In genomic region chr16:82043680-82044584, GRCh38 we compare ENCODE assay signal across 14 cellular contexts. TPM values are rescaled to one million over a fixed set of nuclear protein-coding genes. Genes with fewer than 3 reads are reported as not detected.
DNase-seq lines count a peak whose midpoint lies in the region; ATAC-seq and TF ChIP-seq lines count a peak whose summit lies in the region.
"Had no signal": no experiment of that assay in that cellular context is flagged by ENCODE, and none has a peak within 500 bp of the region (broad histone marks: within the 10 kb centered on the region; RNA-seq: fewer than 3 reads in every experiment).

No MANE protein-coding gene starts in this region.

- H3F3A ChIP-seq in SK-N-SH (replicated peaks; ENCODE audit: insufficient read depth): no peaks in the 10 kb centered on the region

- H4K20me1 ChIP-seq in SK-N-SH (ENCODE audit: insufficient read depth) (no peaks in the 10 kb centered on the region), osteoblast (ENCODE audit: insufficient read depth, low read length) (no peaks in the 10 kb centered on the region)

- H3K4me3 ChIP-seq in SK-N-SH (ENCODE audit: low read depth in 2 of 2, low read length in 1 of 2): no peak overlapping the region
- H3K4me3 ChIP-seq in osteoblast (ENCODE audit: insufficient read depth, low read length): no peak overlapping the region
- H3K4me3 ChIP-seq: hepatocyte, SJSA1, skin epidermis had no signal

- H3K36me3 ChIP-seq in SK-N-SH (replicated peaks in 1 of 2; ENCODE audit: control insufficient read depth in 1 of 2, insufficient read depth in 2 of 2, low read length in 1 of 2) (no peaks in the 10 kb centered on the region), osteoblast (ENCODE audit: insufficient read depth, low read length) (no peaks in the 10 kb centered on the region)
- H3K36me3 ChIP-seq: SJSA1 had no signal

- 22% methylated on average over 6 of the region's 6 CpGs for WGBS in SK-N-SH (ENCODE audit: low lambda C conversion rate)

- no peak for ATAC-seq in GM21515 (IDR thresholded peaks at IDR 0.05; ENCODE audit: unreplicated experiment)
- ATAC-seq: activated T-helper 17 cell treated with anti-CD3 and anti-CD28 coated beads, Interleukin-2, amount 50 U/mL, for 72 hours had no signal

- H3K9me2 ChIP-seq in SK-N-SH: no peaks in the 10 kb centered on the region

- H3K9ac ChIP-seq in SK-N-SH: no peak overlapping the region

- CTCF ChIA-PET in SK-N-SH (lab: Yijun Ruan, JAX): interaction anchor here (1.0 kb wide), 1 partner anchor 29 kb away, joined by 3 read pairs; no protein-coding TSS in a partner anchor

- TF ChIP-seq RAD21 in SK-N-SH (IDR thresholded peaks at IDR 0.05; ENCODE audit: low read length): no peak

- H3K27me3 ChIP-seq in SK-N-SH (ENCODE audit: insufficient read depth) (peaks cover 22% of the 10 kb centered on the region; the same call in 1 of the 2 replicates), osteoblast (ENCODE audit: insufficient read depth, low read length) (peaks cover 3% of the 10 kb centered on the region)
- H3K27me3 ChIP-seq: hepatocyte had no signal

- POLR2A ChIA-PET in SK-N-SH (lab: Yijun Ruan, JAX): no interaction called here

- TF ChIP-seq CTCF in SK-N-SH (IDR thresholded peaks at IDR 0.05) (no peak), osteoblast (IDR thresholded peaks at IDR 0.05; ENCODE audit: extremely low read depth, low read depth, low read length) (no peak)

- no peaks in the 10 kb centered on the region for H3K79me2 ChIP-seq in SK-N-SH (ENCODE audit: insufficient read depth)
- H3K79me2 ChIP-seq in osteoblast (ENCODE audit: insufficient read depth, low read length): no peaks in the 10 kb centered on the region

- TF ChIP-seq POLR2A in erythroblast (IDR thresholded peaks at IDR 0.05; ENCODE audit: low read length): no peak

- TF ChIP-seq EP300 in SK-N-SH (IDR thresholded peaks at IDR 0.05; ENCODE audit: borderline replicate concordance in 1 of 2, low read depth in 1 of 2, low read length in 1 of 2): peak in 1 of 2 experiments; percentile 35; a peak in 1 of 4 replicates

- H2AFZ ChIP-seq in SK-N-SH (ENCODE audit: low read depth): no peak overlapping the region; the same call in 1 of the 2 replicates
- H2AFZ ChIP-seq in osteoblast (ENCODE audit: low read length): no peak overlapping the region
- H2AFZ ChIP-seq: hepatocyte had no signal

- peaks cover 0 to 6% of the 10 kb centered on the region in 2 experiments; a peak in 1 of 4 replicates for H3K4me1 ChIP-seq in SK-N-SH (ENCODE audit: control insufficient read depth in 1 of 2, insufficient read depth in 2 of 2, low read depth in 1 of 2, low read length in 1 of 2)
- peaks cover 3% of the 10 kb centered on the region for H3K4me1 ChIP-seq in osteoblast (ENCODE audit: insufficient read depth, low read length)

- DNase-seq in Daoy (ENCODE audit: low read depth) (peak; percentile 69), SK-N-SH (no peak), fibroblast of peridontal ligament (ENCODE audit: extremely low read depth) (peak; percentile 85), osteoblast (ENCODE audit: insufficient read length, low spot score, missing footprints) (peak; percentile 71), erythroblast (lab: John Stamatoyannopoulos, UW) (no peak), NK-92 (lab: John Stamatoyannopoulos, UW; ENCODE audit: unreplicated experiment) (no peak), occipital lobe (lab: John Stamatoyannopoulos, UW) (no peak)
- DNase-seq: midbrain, NCI-H526 had no signal

- H3K9me3 ChIP-seq in SK-N-SH: no peaks in the 10 kb centered on the region
- H3K9me3 ChIP-seq in osteoblast (ENCODE audit: low read depth, low read length): no peaks in the 10 kb centered on the region
- H3K9me3 ChIP-seq: SJSA1 had no signal

- H3K27ac ChIP-seq in SK-N-SH (ENCODE audit: low read depth in 2 of 2, low read length in 1 of 2) (peak overlapping the region in 1 of 2 experiments; percentile 37; a peak in 1 of 4 replicates), osteoblast (ENCODE audit: low read depth, low read length) (no peak overlapping the region)
- H3K27ac ChIP-seq: hepatocyte, SJSA1 had no signal

- 0 out of 2 replicates have a peak overlapping the region, but pooled peaks have one; percentile 2 for H3K4me2 ChIP-seq in SK-N-SH
- no peak overlapping the region for H3K4me2 ChIP-seq in osteoblast (ENCODE audit: insufficient read depth, low read length)
- H3K4me2 ChIP-seq: hepatocyte had no signal

TF ChIP-seq in SK-N-SH, 30 proteins besides CTCF, POLR2A, EP300 and RAD21 (continues in another document):
- no peak for TF ChIP-seq GATA2 (CRISPR knock-in tag; IDR thresholded peaks at IDR 0.05)
- TF ChIP-seq YY1 (IDR thresholded peaks at IDR 0.05; ENCODE audit: low read depth): no peak
- TF ChIP-seq PBX3 (IDR thresholded peaks at IDR 0.05): peak; percentile 62
- no peak for TF ChIP-seq USF1 (IDR thresholded peaks at IDR 0.05; ENCODE audit: borderline replicate concordance, low read depth)
- TF ChIP-seq SMC3 (IDR thresholded peaks at IDR 0.05; ENCODE audit: low read depth, low read length): no peak
- TF ChIP-seq FOSL2 (IDR thresholded peaks at IDR 0.05; ENCODE audit: borderline replicate concordance, low read depth): peak; percentile 64; the same call in 1 of the 2 replicates
- no peak for TF ChIP-seq FOXM1 (IDR thresholded peaks at IDR 0.05; ENCODE audit: low read depth)
- TF ChIP-seq EZH2phosphoT487 (IDR thresholded peaks at IDR 0.05; ENCODE audit: borderline replicate concordance, low read depth): no peak
- TF ChIP-seq USF2 (IDR thresholded peaks at IDR 0.05; ENCODE audit: borderline replicate concordance, low read depth, low read length): no peak
- no peak for TF ChIP-seq ELF1 (IDR thresholded peaks at IDR 0.05)
- TF ChIP-seq NFIC (IDR thresholded peaks at IDR 0.05; ENCODE audit: borderline replicate concordance): no peak; the same call in 1 of the 2 replicates
- no peak for TF ChIP-seq IRF3 (IDR thresholded peaks at IDR 0.05; ENCODE audit: low read depth, low read length)
- no peak for TF ChIP-seq FOXJ3 (CRISPR knock-in tag; IDR thresholded peaks at IDR 0.05)
- TF ChIP-seq CHD2 (IDR thresholded peaks at IDR 0.05; ENCODE audit: low read length, partially characterized antibody): no peak
- peak; percentile 22; the same call in 1 of the 2 replicates for TF ChIP-seq MAX (IDR thresholded peaks at IDR 0.05; ENCODE audit: low read depth)
- TF ChIP-seq TCF12 (IDR thresholded peaks at IDR 0.05): peak; percentile 93
- TF ChIP-seq TEAD4 (IDR thresholded peaks at IDR 0.05; ENCODE audit: borderline replicate concordance, insufficient read depth): peak; percentile 57; the same call in 1 of the 2 replicates
- no peak for TF ChIP-seq SIN3A (IDR thresholded peaks at IDR 0.05; ENCODE audit: borderline replicate concordance, low read depth, low read length)
- TF ChIP-seq JUND (IDR thresholded peaks at IDR 0.05): peak; percentile 59

RNA-seq across cellular contexts. Expression of gene HSD17B2, which starts 8.9 kb away (rescaled TPM):
- total RNA-seq in Daoy (2014; rRNA removed; shearing (Covaris generic)): 0.45 and 0.69 TPM in 2 replicates
- not detected in 2 replicates for polyA plus RNA-seq in SK-N-SH (2012; rRNA removed)
- 0.03 and 0.05 TPM in 2 replicates for polyA plus RNA-seq in SK-N-SH (2012; cell fraction: cytosol; rRNA removed)
- polyA plus RNA-seq in SK-N-SH (2012; cell fraction: nucleus; rRNA removed): 0.04 TPM in 1 of 2 replicates, not detected in the other
- total RNA-seq in osteoblast: not detected in 2 replicates
- total RNA-seq in occipital lobe: 0.47 TPM
- total RNA-seq: activated T-helper 17 cell treated with anti-CD3 and anti-CD28 coated beads, Interleukin-2, amount 50 U/mL, for 72 hours had no signal

RNA-seq across cellular contexts. Expression of gene SDR42E1, which starts 32.7 kb away (rescaled TPM):
- total RNA-seq in Daoy (2014; rRNA removed; shearing (Covaris generic)): 1.5 and 1.6 TPM in 2 replicates
- not detected in 2 replicates for polyA plus RNA-seq in SK-N-SH (2012; rRNA removed)
- not detected in 2 replicates for polyA plus RNA-seq in SK-N-SH (2012; cell fraction: cytosol; rRNA removed)
- not detected in 2 replicates for polyA plus RNA-seq in SK-N-SH (2012; cell fraction: nucleus; rRNA removed)
- total RNA-seq in osteoblast (0.29 and 1.4 TPM in 2 replicates), occipital lobe (not detected)
- total RNA-seq: hepatocyte, SJSA1 had no signal

Comparison
In these comparisons a context has a peak if more than half of its experiments do, and no peak if none do; other contexts are left out.
1. DNase-seq: peak in Daoy (single experiment), fibroblast of peridontal ligament (single experiment) and osteoblast (single experiment); none in SK-N-SH (single experiment), erythroblast (0 of 2), NK-92 (single experiment) and occipital lobe (single experiment).